Comparison of ENCODE assay signal across 1 cellular context in genomic region chr22:40036591-40037225, GRCh38.
A peak's percentile ranks its signal among the peaks of the same experiment; 100 is the strongest.
TF ChIP-seq lines count a peak whose summit lies in the region.

No MANE protein-coding gene starts in this region.

TF ChIP-seq in IMR-90, 13 proteins besides CTCF, POLR2A, EP300 and RAD21:
- TF ChIP-seq RCOR1 (IDR thresholded peaks at IDR 0.05; ENCODE audit: insufficient replicate concordance, low read length) (no peak), MXI1 (IDR thresholded peaks at IDR 0.05; ENCODE audit: borderline replicate concordance, low read depth, low read length) (no peak), RFX5 (IDR thresholded peaks at IDR 0.05; ENCODE audit: low read depth, low read length) (no peak), SMC3 (IDR thresholded peaks at IDR 0.05; ENCODE audit: low read depth, low read length) (peak; percentile 91), CEBPB (IDR thresholded peaks at IDR 0.05; ENCODE audit: low read depth, low read length) (no peak)
